In the genomic region with DNA sequence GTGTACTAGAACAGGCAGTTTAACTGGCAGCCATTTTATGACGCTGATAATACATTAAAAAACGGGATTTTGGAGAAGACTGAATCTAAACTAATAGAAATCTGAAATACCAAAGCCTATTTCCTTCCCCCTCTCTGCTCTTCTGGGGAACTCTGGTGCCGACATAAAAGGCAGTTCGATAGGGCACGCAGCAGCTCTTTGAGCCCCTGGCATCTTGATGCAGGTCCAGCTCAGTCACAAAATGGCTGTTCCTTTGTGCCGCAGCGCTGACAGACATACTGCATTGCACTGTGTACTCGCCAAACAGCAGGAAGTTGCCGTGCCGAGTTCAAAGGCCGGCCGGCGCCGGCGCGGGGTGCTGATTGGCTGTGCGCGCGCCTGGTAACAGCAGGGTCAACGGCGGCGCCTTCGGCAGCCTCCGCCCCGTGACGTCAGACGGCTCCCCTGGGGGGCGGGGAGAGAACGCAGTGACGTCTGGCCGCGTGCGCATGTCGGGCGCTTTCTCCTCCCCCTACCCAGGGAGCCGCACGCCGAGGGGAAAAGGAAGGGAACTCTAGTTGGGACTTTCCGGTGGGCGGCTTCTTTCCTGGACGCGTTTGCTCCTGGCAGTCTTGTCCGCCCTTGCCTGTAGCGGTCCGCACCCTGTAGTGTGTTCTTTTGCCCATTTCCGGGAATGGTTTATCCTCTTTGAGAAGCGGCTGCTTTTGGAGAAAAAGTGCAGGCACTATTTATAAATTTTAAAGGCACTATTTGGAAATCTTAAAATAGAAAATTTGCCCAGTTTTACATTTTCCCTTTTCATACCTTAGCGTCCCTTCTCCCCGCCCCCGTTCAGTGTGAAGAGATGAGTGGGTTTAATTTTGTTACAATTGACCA, we compare ENCODE assay signal across 8 cellular contexts. TPM values are rescaled to one million over a fixed set of nuclear protein-coding genes. Genes with fewer than 3 reads are reported as not detected.
DNase-seq lines count a peak whose midpoint lies in the region; ATAC-seq and TF ChIP-seq lines count a peak whose summit lies in the region.

No MANE protein-coding gene starts in this region.

- no peaks in the 10 kb centered on the region for H3K36me3 ChIP-seq in BJ (ENCODE audit: control insufficient read depth, insufficient read depth, low read length)

- TF ChIP-seq CTCF in BJ (IDR thresholded peaks at IDR 0.05; ENCODE audit: insufficient read depth, low read depth, low read length), result no peak

- peak overlapping the region; percentile 99 for H3K27ac ChIP-seq in cingulate gyrus (ENCODE audit: low read depth, low read length)

- DNase-seq in BJ (ENCODE audit: low read depth) (peak; percentile 90), GM19240 (ENCODE audit: insufficient read length, low spot score) (peak; percentile 38), NCI-H524 (lab: John Stamatoyannopoulos, UW) (peak; percentile 99 to 100), kidney tubule cell (ENCODE audit: low spot score) (peak; percentile 99)
- DNase-seq in activated CD4-positive, alpha-beta T cell treated with anti-CD3 and anti-CD28 coated beads for 4 hours, result peak; percentile 98
- DNase-seq in stimulated activated CD4-positive, alpha-beta T cell treated with anti-CD3 and anti-CD28 coated beads, Interleukin-1b, Interleukin-23, amount 100 ng/mL, for 1 hour (ENCODE audit: low read depth in 2 of 2), result peak; percentile 96 to 97

- peak; percentile 79 for ATAC-seq in HG03457 (IDR thresholded peaks at IDR 0.05; ENCODE audit: unreplicated experiment)

- peak overlapping the region; percentile 43 for H3K4me3 ChIP-seq in BJ (ENCODE audit: low read depth, low read length)

- CTCF ChIA-PET in BJ (lab: Yijun Ruan, JAX), result interaction anchor here (1.6 to 2.9 kb wide), 3 partner anchors 73 to 107 kb away, joined by 3 to 13 read pairs (median 5); no protein-coding TSS in a partner anchor

- H3K27me3 ChIP-seq in BJ (ENCODE audit: control insufficient read depth, insufficient read depth, low read length), result no peaks in the 10 kb centered on the region

- POLR2A ChIA-PET in BJ (lab: Charles Lee), result interaction anchor here (0.5 to 1.4 kb wide), 5 partner anchors 19 to 113 kb away, joined by 3 to 9 read pairs (median 3); no protein-coding TSS in a partner anchor

RNA-seq across cellular contexts. Expression of gene CHD2, which starts 4.1 kb away (rescaled TPM):
- polyA plus RNA-seq in BJ (2011; rRNA removed), result 38.2 and 47.3 TPM in 2 replicates
- polyA minus RNA-seq in BJ (2011; rRNA and poly(A)+ RNA removed), result 59.7 and 67.5 TPM in 2 replicates

Comparison
In these comparisons a context has a peak if more than half of its experiments do, and no peak if none do; other contexts are left out.
1. Peak in every context shown above with its lines: DNase-seq, ATAC-seq, H3K4me3 ChIP-seq and H3K27ac ChIP-seq.
2. DNase-seq: peak in every context shown above with its lines; median percentile 100 in NCI-H524; 99 in kidney tubule cell; 98 in activated CD4-positive, alpha-beta T cell treated with anti-CD3 and anti-CD28 coated beads for 4 hours; 96 in stimulated activated CD4-positive, alpha-beta T cell treated with anti-CD3 and anti-CD28 coated beads, Interleukin-1b, Interleukin-23, amount 100 ng/mL, for 1 hour; 90 in BJ; 38 in GM19240.